Comparison of ENCODE assay signal across 8 cellular contexts in the genomic region with DNA sequence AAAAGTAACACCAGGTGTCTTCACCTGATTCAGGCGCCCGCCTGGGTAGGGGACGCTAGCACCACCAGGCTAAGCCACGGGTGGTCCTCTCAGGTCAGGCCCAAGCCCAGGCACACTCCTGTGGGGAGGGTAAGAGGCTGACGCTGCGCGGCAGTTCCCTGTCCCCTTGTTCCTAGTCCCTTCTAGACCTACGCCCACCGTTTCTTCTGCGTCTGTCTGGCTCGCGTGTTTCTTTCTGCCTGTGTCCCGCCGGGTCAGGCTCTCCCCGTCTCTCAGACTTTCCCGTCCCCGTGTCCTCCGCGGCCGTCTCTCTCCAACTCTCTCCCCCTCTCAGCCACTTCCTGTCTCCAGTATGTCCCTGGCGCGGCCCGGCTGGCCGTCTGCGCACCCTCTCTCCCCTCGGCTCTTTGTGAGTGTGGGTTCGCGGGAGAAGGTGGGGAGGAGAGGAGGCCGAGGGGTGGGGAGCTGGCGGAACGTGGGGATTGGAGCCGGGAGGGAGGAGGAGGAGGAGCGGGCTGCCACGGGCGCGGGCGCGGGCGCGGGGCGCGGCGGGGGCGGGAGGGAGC. TPM values are rescaled to one million over a fixed set of nuclear protein-coding genes. Genes with fewer than 3 reads are reported as not detected.
DNase-seq lines count a peak whose midpoint lies in the region; ATAC-seq, FAIRE-seq and TF ChIP-seq lines count a peak whose summit lies in the region.

No MANE protein-coding gene starts in this region.

- H3K36me3 ChIP-seq in HEK293 (ENCODE audit: control insufficient read depth in 2 of 2, insufficient read depth in 1 of 2, low read length in 2 of 2) (peaks cover 0 to 9% of the 10 kb centered on the region in 2 experiments; a peak in 1 of 3 replicates), endothelial cell of umbilical vein (ENCODE audit: control insufficient read depth in 2 of 2, extremely low read depth in 1 of 2, insufficient read depth in 2 of 2, low read length in 2 of 2) (no peaks in the 10 kb centered on the region)

- no peaks in the 10 kb centered on the region for H3K27me3 ChIP-seq in endothelial cell of umbilical vein (ENCODE audit: control insufficient read depth in 2 of 2, insufficient read depth in 2 of 2, low read length in 2 of 2)

- CTCF ChIA-PET in HEK293 (lab: Yijun Ruan, JAX) = interaction anchor here (0.6 to 2.4 kb wide), 10 partner anchors 8 to 783 kb away, joined by 3 to 16 read pairs (median 4); no protein-coding TSS in a partner anchor
- CTCF ChIA-PET in endothelial cell of umbilical vein (lab: Charles Lee) = interaction anchor here (0.7 to 4.5 kb wide), 7 partner anchors 9 to 151 kb away, joined by 3 to 45 read pairs (median 6); no protein-coding TSS in a partner anchor

- BruUV-seq in endothelial cell of umbilical vein (replicated peaks; lab: Mats Ljungman, UMichigan) = no TSS peak

- peak overlapping the region; percentile 94 for H2AFZ ChIP-seq in endothelial cell of umbilical vein (ENCODE audit: low read depth, low read length)

- no peaks in the 10 kb centered on the region for H3K9me1 ChIP-seq in endothelial cell of umbilical vein (replicated peaks; ENCODE audit: control insufficient read depth, extremely low read depth, insufficient read depth, low read length)

- peak; percentile 89 for FAIRE-seq in endothelial cell of umbilical vein (lab: Jason Lieb, UNC)

- intact Hi-C loops in endothelial cell of umbilical vein (cut with micrococcal nuclease) = no loop called here

- POLR2A ChIA-PET in HEK293 (lab: Yijun Ruan, JAX) = interaction anchor here (0.7 to 1.6 kb wide), 7 partner anchors 8 to 101 kb away, joined by 3 to 4 read pairs (median 4); a partner anchor contains a TSS
- POLR2A ChIA-PET in endothelial cell of umbilical vein (lab: Charles Lee) = no interaction called here

- peak overlapping the region; percentile 88 for H3K4me2 ChIP-seq in endothelial cell of umbilical vein (ENCODE audit: insufficient read depth, low read length)

- peak; percentile 70 for TF ChIP-seq POLR2A in endothelial cell of umbilical vein (IDR thresholded peaks at IDR 0.05; ENCODE audit: low read depth, low read length)

- H3K4me1 ChIP-seq in HEK293 (ENCODE audit: control insufficient read depth, insufficient read depth, low read length) (peaks cover 29% of the 10 kb centered on the region), endothelial cell of umbilical vein (ENCODE audit: control insufficient read depth, extremely low read depth, insufficient read depth, low read length) (peaks cover 45% of the 10 kb centered on the region)

- dilution Hi-C loops in endothelial cell of umbilical vein (cut with MboI; ENCODE audit: extremely low pct_ligation_motif_present, low sequenced_read_pairs) = no loop called here

- peak overlapping the region; percentile 74 for H3K9ac ChIP-seq in endothelial cell of umbilical vein (replicated peaks; ENCODE audit: extremely low read depth, insufficient read depth, low read length)

- TF ChIP-seq CTCF in HEK293 (tag by site-specific recombination; IDR thresholded peaks at IDR 0.05) (peak; percentile 22; the same call in 1 of the 2 replicates), endothelial cell of umbilical vein (IDR thresholded peaks at IDR 0.05; ENCODE audit: extremely low read depth in 1 of 2, insufficient read depth in 1 of 2, low read depth in 1 of 2, low read length in 2 of 2) (no peak)

- no peak for ATAC-seq in GM21367 (IDR thresholded peaks at IDR 0.05; ENCODE audit: unreplicated experiment)

- H3K4me3 ChIP-seq in GM08714 (ENCODE audit: low read length) = peak overlapping the region; percentile 78; the same call in 1 of the 2 replicates
- peak overlapping the region; percentile 65 for H3K4me3 ChIP-seq in HEK293 (ENCODE audit: low read depth, low read length)
- H3K4me3 ChIP-seq in endothelial cell of umbilical vein (replicated peaks in 1 of 3; ENCODE audit: insufficient read depth in 1 of 3, low read depth in 1 of 3, low read length in 3 of 3) = peak overlapping the region; percentile 55 to 56 (median 55)

- H3K27ac ChIP-seq in HEK293 (ENCODE audit: extremely low read depth, low read depth, low read length) (peak overlapping the region; percentile 84), endothelial cell of umbilical vein (ENCODE audit: insufficient read depth, low read depth, low read length) (peak overlapping the region; percentile 75)

- DNase-seq in NCI-H1105 treated with DMSO at 0.1 percent for 48 hours (lab: John Stamatoyannopoulos, UW) (peak; percentile 47), endothelial cell of umbilical vein (ENCODE audit: low read depth, low spot score) (peak; percentile 66), mesenteric fat pad (ENCODE audit: low spot score) (peak; percentile 93)
- DNase-seq in activated CD4-positive, alpha-beta T cell treated with anti-CD3 and anti-CD28 coated beads, Interleukin-2, amount 50 U/mL, for 4 hours = peak; percentile 24 to 30
- DNase-seq in stimulated activated CD8-positive, alpha-beta memory T cell treated with anti-CD3 and anti-CD28 coated beads, Interleukin-7, amount 100 ng/mL, for 24 hours (ENCODE audit: low read depth) = peak; percentile 28

- no peaks in the 10 kb centered on the region for H3K9me3 ChIP-seq in HEK293 (ENCODE audit: control insufficient read depth, insufficient read depth, low read depth, low read length)
- H3K9me3 ChIP-seq in endothelial cell of umbilical vein (replicated peaks; ENCODE audit: control insufficient read depth, insufficient read depth, low read length) = no peaks in the 10 kb centered on the region

- peaks cover 15% of the 10 kb centered on the region for H3K79me2 ChIP-seq in endothelial cell of umbilical vein (ENCODE audit: control insufficient read depth, insufficient read depth, low read length)

- H4K20me1 ChIP-seq in endothelial cell of umbilical vein (replicated peaks; ENCODE audit: control insufficient read depth, extremely low read depth, insufficient read depth, low read length) = no peaks in the 10 kb centered on the region

TF ChIP-seq in endothelial cell of umbilical vein, 7 proteins besides CTCF, POLR2A, EP300 and RAD21 (continues in another document):
- TF ChIP-seq GATA2 (IDR thresholded peaks at IDR 0.05; ENCODE audit: insufficient read depth, insufficient read length, low read depth, low read length) (no peak), POLR2AphosphoS5 (IDR thresholded peaks at IDR 0.05; ENCODE audit: insufficient read depth, low read depth, low read length) (peak; percentile 62)
- TF ChIP-seq, protein P1, sequence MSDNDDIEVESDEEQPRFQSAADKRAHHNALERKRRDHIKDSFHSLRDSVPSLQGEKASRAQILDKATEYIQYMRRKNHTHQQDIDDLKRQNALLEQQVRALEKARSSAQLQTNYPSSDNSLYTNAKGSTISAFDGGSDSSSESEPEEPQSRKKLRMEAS (IDR thresholded peaks at IDR 0.05; ENCODE audit: insufficient read depth, insufficient read length) = no peak

RNA-seq across cellular contexts. Expression of a gene that starts 3.1 kb away (rescaled TPM):
- 106 and 119 TPM in 2 replicates for total RNA-seq in endothelial cell of umbilical vein
- polyA plus RNA-seq in endothelial cell of umbilical vein = 84.5 and 119 TPM in 2 replicates
- polyA plus RNA-seq in endothelial cell of umbilical vein (2011; cell fraction: cytosol; rRNA removed) = 49.3 and 62.6 TPM in 2 replicates
- polyA plus RNA-seq in endothelial cell of umbilical vein (2011; cell fraction: nucleus; rRNA removed) = 356 and 431 TPM in 2 replicates
- polyA plus RNA-seq in endothelial cell of umbilical vein (2012) = 32.4 and 40.1 TPM in 2 replicates
- polyA minus RNA-seq in endothelial cell of umbilical vein = 104 and 105 TPM in 2 replicates
- 8.6 TPM for polyA minus RNA-seq in endothelial cell of umbilical vein (2011; cell fraction: cytosol; rRNA and poly(A)+ RNA removed)
- 163 and 183 TPM in 2 replicates for polyA minus RNA-seq in endothelial cell of umbilical vein (2011; cell fraction: nucleus; rRNA and poly(A)+ RNA removed)
- total RNA-seq in mesenteric fat pad = 210 TPM

RNA-seq across cellular contexts. Expression of a gene that starts 32.5 kb away (rescaled TPM):
- total RNA-seq in endothelial cell of umbilical vein (31.7 and 39.2 TPM in 2 replicates), mesenteric fat pad (46.2 TPM)
- polyA plus RNA-seq in endothelial cell of umbilical vein = 38.6 and 39.6 TPM in 2 replicates
- polyA plus RNA-seq in endothelial cell of umbilical vein (2011; cell fraction: cytosol; rRNA removed) = 27.2 and 27.3 TPM in 2 replicates
- polyA plus RNA-seq in endothelial cell of umbilical vein (2011; cell fraction: nucleus; rRNA removed) = 30.9 and 32.1 TPM in 2 replicates
- 27.6 and 35.4 TPM in 2 replicates for polyA plus RNA-seq in endothelial cell of umbilical vein (2012)
- polyA minus RNA-seq in endothelial cell of umbilical vein = 41.8 and 45.3 TPM in 2 replicates
- 28.4 TPM for polyA minus RNA-seq in endothelial cell of umbilical vein (2011; cell fraction: cytosol; rRNA and poly(A)+ RNA removed)
- 13.6 and 18.1 TPM in 2 replicates for polyA minus RNA-seq in endothelial cell of umbilical vein (2011; cell fraction: nucleus; rRNA and poly(A)+ RNA removed)

RNA-seq across cellular contexts. Expression of a gene that starts 40.5 kb away (rescaled TPM):
- total RNA-seq in endothelial cell of umbilical vein = 372 and 382 TPM in 2 replicates
- 169 and 233 TPM in 2 replicates for polyA plus RNA-seq in endothelial cell of umbilical vein
- 339 and 375 TPM in 2 replicates for polyA plus RNA-seq in endothelial cell of umbilical vein (2011; cell fraction: cytosol; rRNA removed)
- polyA plus RNA-seq in endothelial cell of umbilical vein (2011; cell fraction: nucleus; rRNA removed) = 236 and 267 TPM in 2 replicates
- polyA plus RNA-seq in endothelial cell of umbilical vein (2012) = 268 and 415 TPM in 2 replicates
- 718 and 745 TPM in 2 replicates for polyA minus RNA-seq in endothelial cell of umbilical vein
- 585 TPM for polyA minus RNA-seq in endothelial cell of umbilical vein (2011; cell fraction: cytosol; rRNA and poly(A)+ RNA removed)
- polyA minus RNA-seq in endothelial cell of umbilical vein (2011; cell fraction: nucleus; rRNA and poly(A)+ RNA removed) = 147 and 171 TPM in 2 replicates
- total RNA-seq in mesenteric fat pad = 393 TPM

RNA-seq across cellular contexts. Expression of a gene that starts 50.7 kb away (rescaled TPM):
- total RNA-seq in endothelial cell of umbilical vein (11.6 and 14.1 TPM in 2 replicates), mesenteric fat pad (195 TPM)
- polyA plus RNA-seq in endothelial cell of umbilical vein = 18.2 TPM in 2 replicates
- polyA plus RNA-seq in endothelial cell of umbilical vein (2011; cell fraction: cytosol; rRNA removed) = 13.8 and 17.0 TPM in 2 replicates
- polyA plus RNA-seq in endothelial cell of umbilical vein (2011; cell fraction: nucleus; rRNA removed) = 4.4 and 4.9 TPM in 2 replicates
- 8.8 and 16.2 TPM in 2 replicates for polyA plus RNA-seq in endothelial cell of umbilical vein (2012)
- 4.0 and 11.3 TPM in 2 replicates for polyA minus RNA-seq in endothelial cell of umbilical vein
- 25.2 TPM for polyA minus RNA-seq in endothelial cell of umbilical vein (2011; cell fraction: cytosol; rRNA and poly(A)+ RNA removed)
- 1.4 and 1.6 TPM in 2 replicates for polyA minus RNA-seq in endothelial cell of umbilical vein (2011; cell fraction: nucleus; rRNA and poly(A)+ RNA removed)

RNA-seq across cellular contexts. Expression of a gene that starts 56.5 kb away (rescaled TPM):
- not detected in 2 replicates for total RNA-seq in endothelial cell of umbilical vein
- not detected in 2 replicates for polyA plus RNA-seq in endothelial cell of umbilical vein
- not detected in 2 replicates for polyA plus RNA-seq in endothelial cell of umbilical vein (2011; cell fraction: cytosol; rRNA removed)
- not detected in 2 replicates for polyA plus RNA-seq in endothelial cell of umbilical vein (2011; cell fraction: nucleus; rRNA removed)
- not detected in 2 replicates for polyA plus RNA-seq in endothelial cell of umbilical vein (2012)
- not detected in 2 replicates for polyA minus RNA-seq in endothelial cell of umbilical vein
- not detected for polyA minus RNA-seq in endothelial cell of umbilical vein (2011; cell fraction: cytosol; rRNA and poly(A)+ RNA removed)
- not detected in 2 replicates for polyA minus RNA-seq in endothelial cell of umbilical vein (2011; cell fraction: nucleus; rRNA and poly(A)+ RNA removed)
- not detected for total RNA-seq in mesenteric fat pad

Comparison
In these comparisons a context has a peak if more than half of its experiments do, and no peak if none do; other contexts are left out.
1. DNase-seq: peak in every context shown above with its lines; median percentile 93 in mesenteric fat pad; 66 in endothelial cell of umbilical vein; 47 in NCI-H1105 treated with DMSO at 0.1 percent for 48 hours; 28 in stimulated activated CD8-positive, alpha-beta memory T cell treated with anti-CD3 and anti-CD28 coated beads, Interleukin-7, amount 100 ng/mL, for 24 hours; 27 in activated CD4-positive, alpha-beta T cell treated with anti-CD3 and anti-CD28 coated beads, Interleukin-2, amount 50 U/mL, for 4 hours.